ENCODE assay signal across 8 cellular contexts in the genomic region with DNA sequence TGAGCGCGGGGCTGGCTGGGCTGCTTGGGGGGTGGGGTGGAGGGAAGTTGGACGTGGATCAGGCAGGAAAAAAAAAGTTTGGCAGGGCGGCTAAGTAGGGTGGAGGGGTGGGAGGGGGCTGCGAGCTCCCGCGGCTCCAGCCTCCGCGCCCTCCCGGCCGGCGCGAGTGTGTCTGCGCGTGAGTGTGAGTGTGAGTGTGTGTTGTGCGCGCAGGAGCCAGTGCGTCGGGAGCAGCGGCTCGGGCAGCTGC. TPM values are rescaled to one million over a fixed set of nuclear protein-coding genes. Genes with fewer than 3 reads are reported as not detected.
DNase-seq lines count a peak whose midpoint lies in the region; ATAC-seq and TF ChIP-seq lines count a peak whose summit lies in the region.

No MANE protein-coding gene starts in this region.

- H3F3A ChIP-seq in Loucy (ENCODE audit: low read depth): peaks cover 10% of the 10 kb centered on the region

- H3K4me3 ChIP-seq in A673 (ENCODE audit: low read depth, low read length, poor library complexity, severe bottlenecking) (peak overlapping the region; percentile 85), Loucy (ENCODE audit: low read length, poor library complexity, severe bottlenecking) (peak overlapping the region; percentile 96), coronary artery (peak overlapping the region; percentile 82), mucosa of rectum (ENCODE audit: low read length in 2 of 2) (peak overlapping the region; percentile 92 to 98)

- H3K9me2 ChIP-seq in Loucy (replicated peaks; ENCODE audit: low read depth, low read length): no peaks in the 10 kb centered on the region

- no TSS peak for BruUV-seq in A673 (replicated peaks; lab: Mats Ljungman, UMichigan)

- POLR2A ChIA-PET in A673 (lab: Charles Lee; ENCODE audit: low non-redundant PET): no interaction called here

- H3K4me2 ChIP-seq in Loucy (ENCODE audit: low read depth, low read length, poor library complexity, severe bottlenecking): peak overlapping the region; percentile 94

- H3K9me3 ChIP-seq in A673 (ENCODE audit: low read depth, low read length, poor library complexity, severe bottlenecking) (no peaks in the 10 kb centered on the region), Loucy (ENCODE audit: insufficient read depth, low read depth, low read length) (no peaks in the 10 kb centered on the region), mucosa of rectum (ENCODE audit: control insufficient read depth in 2 of 2, low read length in 2 of 2) (no peaks in the 10 kb centered on the region)

- H3K4me1 ChIP-seq in A673 (ENCODE audit: insufficient read depth, low read length, poor library complexity, severe bottlenecking) (peaks cover 13% of the 10 kb centered on the region), Loucy (ENCODE audit: insufficient read depth, low read length, poor library complexity, severe bottlenecking) (peaks cover 51% of the 10 kb centered on the region), mucosa of rectum (ENCODE audit: control insufficient read depth in 2 of 2, insufficient read depth in 2 of 2, low read length in 2 of 2) (peaks cover 9 to 20% of the 10 kb centered on the region in 2 donors)

- H3K27me3 ChIP-seq in A673 (replicated peaks; ENCODE audit: insufficient read depth, low read depth, low read length, poor library complexity): no peaks in the 10 kb centered on the region
- no peaks in the 10 kb centered on the region for H3K27me3 ChIP-seq in Loucy (ENCODE audit: insufficient read depth, low read length, poor library complexity, severe bottlenecking)
- no peaks in the 10 kb centered on the region for H3K27me3 ChIP-seq in mucosa of rectum (ENCODE audit: control insufficient read depth in 2 of 2, insufficient read depth in 2 of 2, low read length in 2 of 2)

- CTCF ChIA-PET in A673 (lab: Charles Lee): no interaction called here

- intact Hi-C loops in A673 (cut with micrococcal nuclease; ENCODE audit: unreplicated experiment): loop anchor here (5.0 to 10.0 kb wide), 4 partner anchors 70 to 198 kb away; no protein-coding TSS in a partner anchor

- H3K9ac ChIP-seq in Loucy (ENCODE audit: low read depth, low read length, poor library complexity, severe bottlenecking): peak overlapping the region; percentile 82
- H3K9ac ChIP-seq in mucosa of rectum (ENCODE audit: low read depth in 1 of 2, low read length in 2 of 2): peak overlapping the region; percentile 97 to 98

- H3K27ac ChIP-seq in A673 (ENCODE audit: low read depth, low read length, poor library complexity, severe bottlenecking) (peak overlapping the region; percentile 84), coronary artery (peak overlapping the region; percentile 98), mucosa of rectum (ENCODE audit: low read depth in 2 of 2, low read length in 2 of 2) (peak overlapping the region; percentile 93 to 97)

- TF ChIP-seq CTCF in A673 (conservative IDR thresholded peaks at IDR 0.05; ENCODE audit: low read depth, low read length) (no peak), Loucy (conservative IDR thresholded peaks at IDR 0.05; ENCODE audit: low read length) (no peak), coronary artery (IDR thresholded peaks at IDR 0.05) (no peak)

- H4K20me1 ChIP-seq in Loucy (ENCODE audit: insufficient read depth, low read length, poor library complexity, severe bottlenecking): peaks cover 45% of the 10 kb centered on the region

- peaks cover 64% of the 10 kb centered on the region for H3K79me2 ChIP-seq in Loucy (ENCODE audit: insufficient read depth, low read length)

- H3K36me3 ChIP-seq in A673 (ENCODE audit: insufficient read depth, low read length, poor library complexity, severe bottlenecking) (no peaks in the 10 kb centered on the region), Loucy (ENCODE audit: insufficient read depth, low read length) (no peaks in the 10 kb centered on the region), mucosa of rectum (ENCODE audit: control insufficient read depth in 2 of 2, insufficient read depth in 2 of 2, low read length in 2 of 2) (no peaks in the 10 kb centered on the region)

- ATAC-seq in GM19467 (IDR thresholded peaks at IDR 0.05; ENCODE audit: unreplicated experiment) (no peak), GM18867 (IDR thresholded peaks at IDR 0.05; ENCODE audit: unreplicated experiment) (no peak), HG03108 (IDR thresholded peaks at IDR 0.05; ENCODE audit: unreplicated experiment) (no peak)

- peak overlapping the region; percentile 77 for H2AFZ ChIP-seq in Loucy (ENCODE audit: low read length)

- DNase-seq in A673 (ENCODE audit: low spot score) (peak; percentile 54), coronary artery (ENCODE audit: low spot score) (no peak)
- no peak for DNase-seq in activated effector memory CD4-positive, alpha-beta T cell treated with Interleukin-2 at 50 U/mL for 16 hours

RNA-seq across cellular contexts. Expression of a gene that starts 2.0 kb away (rescaled TPM):
- total RNA-seq in A673 (2021): 59.6 and 69.0 TPM in 2 replicates
